ENCODE assay signal across 11 cellular contexts in the genomic region with DNA sequence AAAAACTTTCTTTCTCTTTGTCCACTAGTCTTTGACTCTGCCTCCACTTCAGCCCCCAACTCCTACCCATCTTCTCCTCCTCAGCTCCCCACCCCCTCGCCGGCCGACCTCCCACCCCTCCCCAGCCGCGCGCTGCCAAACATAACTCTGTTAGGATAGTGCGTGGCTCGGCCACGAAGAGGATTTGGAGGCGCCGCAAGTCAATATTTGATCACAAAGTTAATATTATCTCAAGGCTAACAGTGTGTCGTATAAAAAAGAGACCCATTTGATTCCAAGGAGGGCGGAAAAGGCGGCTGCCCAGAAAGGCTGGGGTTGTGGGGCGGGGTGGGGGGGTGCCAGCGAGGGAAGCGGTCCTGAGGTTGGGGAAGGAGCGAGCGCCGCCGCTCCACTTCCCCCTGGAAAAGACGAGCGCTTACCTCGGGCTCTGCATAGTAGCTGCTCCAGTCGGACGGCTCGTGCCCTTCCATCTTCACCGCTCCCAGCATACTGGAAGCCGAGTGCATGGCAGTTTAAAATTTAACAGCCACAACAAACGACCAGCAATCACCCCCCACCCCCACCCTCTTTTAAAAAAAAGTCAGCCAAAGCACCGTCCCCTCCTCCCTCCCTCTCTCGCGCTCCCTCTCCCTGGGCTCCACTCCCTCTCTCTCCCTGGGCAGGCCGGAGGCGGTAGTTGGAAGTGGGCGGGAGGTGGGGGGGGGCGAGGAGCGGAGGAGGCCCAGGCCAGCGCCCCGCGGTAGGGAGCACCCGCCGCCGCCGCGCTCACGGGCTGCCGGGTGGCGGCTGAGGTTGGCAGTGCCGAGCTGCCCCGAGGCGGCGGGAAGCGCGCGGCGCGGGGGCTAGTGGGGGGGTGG. TPM values are rescaled to one million over a fixed set of nuclear protein-coding genes. Genes with fewer than 3 reads are reported as not detected.
DNase-seq lines count a peak whose midpoint lies in the region; ATAC-seq, FAIRE-seq and TF ChIP-seq lines count a peak whose summit lies in the region.
"Had no signal": no experiment of that assay in that cellular context is flagged by ENCODE, and none has a peak within 500 bp of the region (broad histone marks: within the 10 kb centered on the region; RNA-seq: fewer than 3 reads in every experiment).

A gene (minus strand): TSS at position 800 of the 857 bp plus-strand sequence. CDS start 294 bp downstream, at position 506.

- peak within 1 kb of the TSS; percentile 74 to 96 for H3K9ac ChIP-seq in mucosa of rectum (ENCODE audit: low read depth in 1 of 2, low read length in 2 of 2)
- no peak within 1 kb of the TSS for H3K9ac ChIP-seq in kidney (ENCODE audit: low read length in 2 of 2)

- peak within 1 kb of the TSS; percentile 63 to 83 for H3K4me3 ChIP-seq in body of pancreas
- peak within 1 kb of the TSS; percentile 76 to 88 for H3K4me3 ChIP-seq in mucosa of rectum (ENCODE audit: low read length in 2 of 2)
- no peak within 1 kb of the TSS for H3K4me3 ChIP-seq in kidney (ENCODE audit: low read length in 2 of 2)

- ATAC-seq in body of pancreas (peak; percentile 78), GM18868 (IDR thresholded peaks at IDR 0.05; ENCODE audit: unreplicated experiment) (no peak), HG03342 (IDR thresholded peaks at IDR 0.05; ENCODE audit: unreplicated experiment) (no peak)

- H3K9me3 ChIP-seq in body of pancreas (no peaks in the 10 kb centered on the region), mucosa of rectum (ENCODE audit: control insufficient read depth in 2 of 2, low read length in 2 of 2) (no peaks in the 10 kb centered on the region), kidney (ENCODE audit: control insufficient read depth in 1 of 2, low read length in 2 of 2) (no peaks in the 10 kb centered on the region)

- intact Hi-C loops in body of pancreas (cut with DNase I) (loop anchor here (10.0 kb wide), 1 partner anchor 129 kb away; no protein-coding TSS in a partner anchor), kidney (cut with DNase I) (loop anchor here (10.0 kb wide), 1 partner anchor 249 kb away; no protein-coding TSS in a partner anchor)

- no peaks in the 10 kb centered on the region for H3K27me3 ChIP-seq in body of pancreas
- H3K27me3 ChIP-seq in mucosa of rectum (ENCODE audit: control insufficient read depth in 2 of 2, insufficient read depth in 2 of 2, low read length in 2 of 2) = peaks cover 5 to 8% of the 10 kb centered on the region in 2 donors

- DNase-seq in COLO668 (lab: John Stamatoyannopoulos, UW; ENCODE audit: unreplicated experiment) = peak; percentile 94
- DNase-seq in LoVo (ENCODE audit: low spot score) = peak; percentile 81
- peak; percentile 92 to 95 (median 93) for DNase-seq in body of pancreas
- no peak for DNase-seq in kidney
- no peak for DNase-seq in mesenteric fat pad (ENCODE audit: low spot score)
- DNase-seq: Karpas-422 had no signal

- H3K4me1 ChIP-seq in body of pancreas = peaks cover 49% of the 10 kb centered on the region
- H3K4me1 ChIP-seq in mucosa of rectum (ENCODE audit: control insufficient read depth in 2 of 2, insufficient read depth in 2 of 2, low read length in 2 of 2) = peaks cover 13 to 27% of the 10 kb centered on the region in 2 donors
- peaks cover 0 to 12% of the 10 kb centered on the region in 2 donors for H3K4me1 ChIP-seq in kidney (ENCODE audit: control insufficient read depth in 1 of 2, insufficient read depth in 1 of 2, low read depth in 1 of 2, low read length in 2 of 2)

- FAIRE-seq in kidney (lab: Jason Lieb, UNC) = no peak

- 1% methylated on average over 36 to 45 of the region's 58 CpGs for WGBS in body of pancreas, 2 donors

- peak; percentile 76 to 97 (median 97) for TF ChIP-seq POLR2A in body of pancreas (IDR thresholded peaks at IDR 0.05)

- H3K36me3 ChIP-seq in body of pancreas (replicated peaks in 1 of 2; ENCODE audit: insufficient read depth in 1 of 2, low read depth in 2 of 2) (no peaks in the 10 kb centered on the region), mucosa of rectum (ENCODE audit: control insufficient read depth in 2 of 2, insufficient read depth in 2 of 2, low read length in 2 of 2) (no peaks in the 10 kb centered on the region), kidney (ENCODE audit: control insufficient read depth in 1 of 2, insufficient read depth in 2 of 2, low read length in 2 of 2) (no peaks in the 10 kb centered on the region)

- TF ChIP-seq CTCF in body of pancreas (IDR thresholded peaks at IDR 0.05) (peak in 2 of 7 experiments; percentile 17 to 22), kidney (IDR thresholded peaks at IDR 0.05; ENCODE audit: borderline replicate concordance, extremely low read depth, insufficient read depth) (no peak)

- H3K27ac ChIP-seq in body of pancreas (peak within 1 kb of the TSS; percentile 97 to 99 (median 98)), mucosa of rectum (ENCODE audit: low read depth in 2 of 2, low read length in 2 of 2) (peak within 1 kb of the TSS; percentile 87 to 96), kidney (ENCODE audit: low read depth in 2 of 2, low read length in 2 of 2) (no peak within 1 kb of the TSS)

RNA-seq across cellular contexts. Expression of the gene that starts here (rescaled TPM):
- total RNA-seq in body of pancreas (10 to 100 TPM; 42.5 to 63.3 TPM), kidney (0.13 TPM), mesenteric fat pad (not detected)
- polyA plus RNA-seq in kidney (ENCODE audit: insufficient read depth, low read depth, low replicate concordance) = not detected
- total RNA-seq: dermis microvascular lymphatic vessel endothelial cell; natural killer cell treated with Interleukin-12 subunit alpha and Interleukin-12 subunit beta and Interleukin-15 and Interleukin-18, amount 100 ng/mL, for 72 hours had no signal

Comparison
In these comparisons a context has a peak if more than half of its experiments do, and no peak if none do; other contexts are left out.
1. RNA of the gene that starts here (total RNA-seq): 42.5 to 63.3 TPM in body of pancreas; 0.13 TPM in kidney (single experiment) and not detected in mesenteric fat pad (single experiment); every median in the first group is over 10 times any median in the second.
2. DNase-seq: peak in COLO668 (single experiment), LoVo (single experiment) and body of pancreas (4 of 4); none in kidney (single experiment) and mesenteric fat pad (single experiment).
3. H3K27ac ChIP-seq: peak in body of pancreas (4 of 4) and mucosa of rectum (2 of 2); none in kidney (0 of 2).
4. H3K4me3 ChIP-seq: peak in body of pancreas (2 of 2) and mucosa of rectum (2 of 2); none in kidney (0 of 2).
5. H3K9ac ChIP-seq: peak in mucosa of rectum (2 of 2); none in kidney (0 of 2).